ENCODE assay signal across 27 cellular contexts in the genomic region with DNA sequence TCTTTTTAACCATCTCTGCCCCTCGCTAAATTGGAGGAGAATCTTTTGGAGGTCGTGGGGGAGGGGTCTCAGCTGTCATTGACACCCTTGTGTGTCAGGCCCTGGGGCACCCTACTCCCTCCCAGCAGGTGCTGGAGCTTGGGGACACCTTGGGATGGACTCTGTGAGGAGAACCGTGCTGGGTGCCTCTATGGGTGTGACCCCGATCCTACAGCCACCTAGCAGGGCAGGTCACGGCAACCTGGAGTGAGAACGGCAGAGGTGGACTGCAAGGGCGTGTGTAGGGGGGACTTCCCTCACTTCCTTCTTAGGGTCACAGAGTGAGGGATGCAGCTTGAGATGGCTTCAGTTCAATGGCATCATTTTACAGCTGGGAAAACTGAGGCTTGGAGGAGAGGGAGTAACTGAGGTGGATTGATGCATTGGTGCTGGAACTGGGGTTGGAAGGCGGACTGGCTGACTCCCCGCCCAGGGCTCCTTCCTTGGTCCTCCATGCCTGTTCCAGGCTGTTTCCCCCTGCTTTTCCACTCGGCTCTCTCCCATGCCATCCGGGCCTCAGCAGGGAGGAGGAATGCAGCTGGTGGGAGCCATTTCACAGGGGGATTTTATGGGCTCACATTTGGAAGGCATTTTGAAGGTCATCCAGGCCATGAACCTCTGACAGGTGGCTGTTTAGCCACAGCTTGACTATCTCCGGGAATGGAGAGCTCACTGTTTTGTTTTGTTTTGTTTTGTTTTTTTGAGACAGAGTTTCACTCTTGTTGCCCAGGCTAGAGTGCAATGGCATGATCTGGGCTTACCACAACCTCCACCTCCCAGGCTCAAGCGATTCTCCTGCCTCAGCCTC. TPM values are rescaled to one million over a fixed set of nuclear protein-coding genes. Genes with fewer than 3 reads are reported as not detected.
DNase-seq lines count a peak whose midpoint lies in the region; ATAC-seq and TF ChIP-seq lines count a peak whose summit lies in the region.
"Had no signal": no experiment of that assay in that cellular context is flagged by ENCODE, and none has a peak within 500 bp of the region (broad histone marks: within the 10 kb centered on the region; RNA-seq: fewer than 3 reads in every experiment).

No MANE protein-coding gene starts in this region.

- peaks cover 37% of the 10 kb centered on the region for H3K27me3 Mint-ChIP-seq in activated CD4-positive, alpha-beta T cell treated with anti-CD3 and anti-CD28 coated beads for 36 hours

- peak overlapping the region; percentile 74 for H3K4me2 ChIP-seq in PC-3 (ENCODE audit: low read length)
- H3K4me2 ChIP-seq: BLaER1 treated with 17β-estradiol and CSF1 and Interleukin-3, amounts not matched to agents 10 nM and 100 nM; hepatocyte; KMS-11 had no signal

- no peak for DNase-seq in PC-3
- no peak for DNase-seq in epithelial cell of esophagus (ENCODE audit: low read depth)
- DNase-seq in myocyte (ENCODE audit: low read depth) = peak; percentile 33
- no peak for DNase-seq in cerebellar cortex (ENCODE audit: low spot score)
- no peak for DNase-seq in NCI-H2029 treated with DMSO at 0.1 percent for 48 hours (lab: John Stamatoyannopoulos, UW)
- DNase-seq in activated CD4-positive, alpha-beta T cell treated with anti-CD3 and anti-CD28 coated beads for 36 hours = no peak
- DNase-seq: activated CD4-positive, alpha-beta T cell treated with anti-CD3 and anti-CD28 coated beads for 4 hours; activated CD8-positive, alpha-beta memory T cell treated with anti-CD3 and anti-CD28 coated beads for 24 hours; activated gamma-delta T cell; activated T-cell treated with anti-CD3 and anti-CD28 coated beads, Interleukin-2, amount 50 U/mL, for 1 hour; effector CD4-positive, alpha-beta T cell; gastrocnemius medialis; immature natural killer cell; MV-4-11; NCI-H1694 treated with DMSO at 0.1 percent for 48 hours; NCI-H2171 treated with DMSO at 0.1 percent for 48 hours; NCI-H524 treated with DMSO at 0.1 percent for 48 hours; NK-92 treated with Interleukin-12 subunit alpha and Interleukin-12 subunit beta, amount 100 ng/mL, for 24 hours; stimulated activated CD4-positive, alpha-beta T cell treated with anti-CD3 and anti-CD28 coated beads, Interleukin-1b, Interleukin-23, amount 100 ng/mL, for 48 hours; T-helper 17 cell had no signal

- no peak overlapping the region for H3K27ac Mint-ChIP-seq in activated CD4-positive, alpha-beta T cell treated with anti-CD3 and anti-CD28 coated beads for 36 hours
- H3K27ac Mint-ChIP-seq: immature natural killer cell, T-helper 17 cell had no signal

- ATAC-seq in PC-3 = no peak
- ATAC-seq in activated CD4-positive, alpha-beta T cell treated with anti-CD3 and anti-CD28 coated beads for 36 hours = no peak
- ATAC-seq: gastrocnemius medialis, GM12878, T-helper 17 cell had no signal

- H3K4me1 Mint-ChIP-seq in activated CD4-positive, alpha-beta T cell treated with anti-CD3 and anti-CD28 coated beads for 36 hours = no peaks in the 10 kb centered on the region
- H3K4me1 Mint-ChIP-seq: immature natural killer cell, T-helper 17 cell had no signal

- POLR2A ChIA-PET in PC-3 (lab: Charles Lee; ENCODE audit: unreplicated experiment) = no interaction called here
- POLR2A ChIA-PET in activated CD4-positive, alpha-beta T cell treated with anti-CD3 and anti-CD28 coated beads for 36 hours (lab: Charles Lee) = no interaction called here

- no peaks in the 10 kb centered on the region for H3K36me3 Mint-ChIP-seq in activated CD4-positive, alpha-beta T cell treated with anti-CD3 and anti-CD28 coated beads for 36 hours (ENCODE audit: low read depth)
- H3K36me3 Mint-ChIP-seq: immature natural killer cell had no signal

- H3K4me1 ChIP-seq in PC-3 (ENCODE audit: insufficient read depth, low read length) = peaks cover 22% of the 10 kb centered on the region
- H3K4me1 ChIP-seq in urinary bladder (ENCODE audit: insufficient read depth) = no peaks in the 10 kb centered on the region
- H3K4me1 ChIP-seq: gastrocnemius medialis had no signal

- CTCF ChIA-PET in PC-3 (lab: Charles Lee) = no interaction called here
- CTCF ChIA-PET in activated CD4-positive, alpha-beta T cell treated with anti-CD3 and anti-CD28 coated beads for 36 hours (lab: Charles Lee) = no interaction called here

- H2AFZ ChIP-seq in PC-3 (ENCODE audit: low read length) = no peak overlapping the region
- H2AFZ ChIP-seq: hepatocyte had no signal

- intact Hi-C loops in PC-3 (cut with micrococcal nuclease) = no loop called here
- intact Hi-C loops in activated CD4-positive, alpha-beta T cell treated with anti-CD3 and anti-CD28 coated beads for 36 hours (cut with DNase I, micrococcal nuclease) = no loop called here

- H3K27me3 ChIP-seq in PC-3 (ENCODE audit: low read length) = no peaks in the 10 kb centered on the region
- H3K27me3 ChIP-seq: BLaER1 treated with 17β-estradiol and CSF1 and Interleukin-3, amounts not matched to agents 10 nM and 100 nM; esophagus muscularis mucosa; gastrocnemius medialis; hepatocyte had no signal

- BruUV-seq in PC-3 (replicated peaks; lab: Mats Ljungman, UMichigan) = no TSS peak

- peak overlapping the region; percentile 51 for H3K4me3 ChIP-seq in PC-3 (ENCODE audit: low read length)
- H3K4me3 ChIP-seq in epithelial cell of esophagus (ENCODE audit: low read length) = peak overlapping the region; percentile 60
- H3K4me3 ChIP-seq in urinary bladder (ENCODE audit: low read depth, low read length) = peak overlapping the region; percentile 2
- H3K4me3 ChIP-seq: BLaER1 treated with 17β-estradiol and CSF1 and Interleukin-3, amounts not matched to agents 10 nM and 100 nM; esophagus muscularis mucosa; gastrocnemius medialis; GM12878; hepatocyte; SK-N-MC had no signal

- TF ChIP-seq CTCF in PC-3 (conservative IDR thresholded peaks at IDR 0.05; ENCODE audit: low read depth, low read length) (no peak), epithelial cell of esophagus (IDR thresholded peaks at IDR 0.05; ENCODE audit: insufficient read depth, low read depth, low read length, missing control alignments) (no peak)

- H3K9me3 Mint-ChIP-seq in activated CD4-positive, alpha-beta T cell treated with anti-CD3 and anti-CD28 coated beads for 36 hours (ENCODE audit: low read depth) = no peaks in the 10 kb centered on the region
- H3K9me3 Mint-ChIP-seq: immature natural killer cell had no signal

- no peaks in the 10 kb centered on the region for H3K9me3 ChIP-seq in PC-3 (ENCODE audit: low read length)
- H3K9me3 ChIP-seq: BLaER1 treated with 17β-estradiol and CSF1 and Interleukin-3, amounts not matched to agents 10 nM and 100 nM; esophagus muscularis mucosa; gastrocnemius medialis had no signal

- H3K27ac ChIP-seq in PC-3 (ENCODE audit: low read length) (peak overlapping the region; percentile 10; the same call in 1 of the 2 replicates), urinary bladder (ENCODE audit: low read depth) (peak overlapping the region; percentile 38)
- H3K27ac ChIP-seq: BLaER1 treated with 17β-estradiol and CSF1 and Interleukin-3, amounts not matched to agents 10 nM and 100 nM; esophagus muscularis mucosa; gastrocnemius medialis; hepatocyte; KMS-11; SK-N-MC had no signal

- peak overlapping the region; percentile 21; the same call in 1 of the 2 replicates for H3K9ac ChIP-seq in PC-3 (ENCODE audit: low read length)
- H3K9ac ChIP-seq: BLaER1 treated with 17β-estradiol and CSF1 and Interleukin-3, amounts not matched to agents 10 nM and 100 nM; KMS-11 had no signal

- H3F3A ChIP-seq in PC-3 (ENCODE audit: low read length, unreplicated experiment) = no peaks in the 10 kb centered on the region

- no peaks in the 10 kb centered on the region for H3K9me2 ChIP-seq in PC-3 (replicated peaks; ENCODE audit: low read length)

- H4K20me1 ChIP-seq in PC-3 (ENCODE audit: low read length) = no peaks in the 10 kb centered on the region
- H4K20me1 ChIP-seq: BLaER1 treated with 17β-estradiol and CSF1 and Interleukin-3, amounts not matched to agents 10 nM and 100 nM had no signal

- no peaks in the 10 kb centered on the region for H3K36me3 ChIP-seq in PC-3 (ENCODE audit: low read depth, low read length)
- no peaks in the 10 kb centered on the region for H3K36me3 ChIP-seq in urinary bladder (ENCODE audit: insufficient read depth)
- H3K36me3 ChIP-seq: BLaER1 treated with 17β-estradiol and CSF1 and Interleukin-3, amounts not matched to agents 10 nM and 100 nM; esophagus muscularis mucosa; gastrocnemius medialis had no signal

- WGBS in urinary bladder = 65% methylated on average over 13 of the region's 13 CpGs

- H3K4me3 Mint-ChIP-seq in activated CD4-positive, alpha-beta T cell treated with anti-CD3 and anti-CD28 coated beads for 36 hours = no peak overlapping the region
- H3K4me3 Mint-ChIP-seq: immature natural killer cell, T-helper 17 cell had no signal

- H3K79me2 ChIP-seq in PC-3 (ENCODE audit: low read length) = no peaks in the 10 kb centered on the region
- H3K79me2 ChIP-seq: hepatocyte had no signal

RNA-seq across cellular contexts. Expression of a gene that starts 18.8 kb away (rescaled TPM):
- total RNA-seq in PC-3 (2014; rRNA removed) (11.2 and 11.3 TPM in 2 replicates), myocyte (43.0 and 49.4 TPM in 2 replicates), urinary bladder (26.5 TPM)
- polyA plus RNA-seq in myocyte (2012) = 39.8 TPM
- polyA plus RNA-seq in urinary bladder = 41.4 TPM
- total RNA-seq in activated CD4-positive, alpha-beta T cell treated with anti-CD3 and anti-CD28 coated beads for 36 hours = not detected

Comparison
In these comparisons a context has a peak if more than half of its experiments do, and no peak if none do; other contexts are left out.
1. H3K4me3 ChIP-seq: peak in every context shown above with its lines; median percentile 60 in epithelial cell of esophagus; 51 in PC-3; 2 in urinary bladder.
2. RNA of a gene that starts 18.8 kb away (total RNA-seq): 43.0 to 49.4 TPM in myocyte, 26.5 TPM in urinary bladder (single experiment) and 11.2 to 11.3 TPM in PC-3; not detected in activated CD4-positive, alpha-beta T cell treated with anti-CD3 and anti-CD28 coated beads for 36 hours; every median in the first group is over 10 times any median in the second.